In genomic region chr2:24026233-24026632, GRCh38 we compare ENCODE assay signal across 15 cellular contexts. TPM values are rescaled to one million over a fixed set of nuclear protein-coding genes. Genes with fewer than 3 reads are reported as not detected.
"Had no signal": no experiment of that assay in that cellular context is flagged by ENCODE, and none has a peak within 500 bp of the region (broad histone marks: within the 10 kb centered on the region; RNA-seq: fewer than 3 reads in every experiment).

No MANE protein-coding gene starts in this region.

- H3K9me3 ChIP-seq: adrenal gland, prostate gland, suprapubic skin had no signal

- ATAC-seq: esophagus mucosa; natural killer cell treated with Interleukin-12 subunit alpha and Interleukin-12 subunit beta and Interleukin-15 and Interleukin-18, amount 100 ng/mL, for 72 hours; sciatic nerve; stimulated activated naive CD8-positive, alpha-beta T cell treated with anti-CD3 and anti-CD28 coated beads, Interleukin-15, Interleukin-2, amounts not matched to agents 100 U/mL and 50 U/mL, for 24 hours had no signal

- H3K27me3 Mint-ChIP-seq: activated naive CD4-positive, alpha-beta T cell treated with anti-CD3 and anti-CD28 coated beads, Interleukin-2, amount 10 ng/mL, durations not matched to agents 7 days and 5 days; activated T-cell treated with anti-CD3 and anti-CD28 coated beads, Interleukin-2, amount 50 U/mL, for 24 hours; natural killer cell treated with Interleukin-12 subunit alpha and Interleukin-12 subunit beta and Interleukin-15 and Interleukin-18, amount 100 ng/mL, for 72 hours; type B pancreatic cell had no signal

- H3K4me1 Mint-ChIP-seq: activated naive CD4-positive, alpha-beta T cell treated with anti-CD3 and anti-CD28 coated beads, Interleukin-2, amount 10 ng/mL, durations not matched to agents 7 days and 5 days had no signal

- H3K4me3 ChIP-seq: adrenal gland, hepatocyte, prostate gland, suprapubic skin had no signal

- H3K4me1 ChIP-seq: adrenal gland, prostate gland, suprapubic skin had no signal

- H3K36me3 ChIP-seq: prostate gland had no signal

- H3K27me3 ChIP-seq: adrenal gland, hepatocyte, suprapubic skin had no signal

- H3K4me3 Mint-ChIP-seq: activated naive CD4-positive, alpha-beta T cell treated with anti-CD3 and anti-CD28 coated beads, Interleukin-2, amount 10 ng/mL, durations not matched to agents 7 days and 5 days; activated T-cell treated with anti-CD3 and anti-CD28 coated beads, Interleukin-2, amount 50 U/mL, for 24 hours; natural killer cell treated with Interleukin-12 subunit alpha and Interleukin-12 subunit beta and Interleukin-15 and Interleukin-18, amount 100 ng/mL, for 72 hours; type B pancreatic cell had no signal

- H3K27ac ChIP-seq: adrenal gland, hepatocyte, prostate gland, suprapubic skin had no signal

- DNase-seq: activated CD4-positive, CD25-positive, alpha-beta regulatory T cell treated with anti-CD3 and anti-CD28 coated beads, Interleukin-2, amount 50 U/mL, for 72 hours; activated naive CD4-positive, alpha-beta T cell treated with anti-CD3 and anti-CD28 coated beads, Interleukin-2, amount 10 ng/mL, durations not matched to agents 7 days and 5 days; activated T-cell treated with anti-CD3 and anti-CD28 coated beads, Interleukin-2, amount 50 U/mL, for 24 hours; stimulated activated naive CD8-positive, alpha-beta T cell treated with anti-CD3 and anti-CD28 coated beads, Interleukin-15, Interleukin-2, amounts not matched to agents 100 U/mL and 50 U/mL, for 24 hours; T-helper 9 cell had no signal

- H3K9me3 Mint-ChIP-seq: activated naive CD4-positive, alpha-beta T cell treated with anti-CD3 and anti-CD28 coated beads, Interleukin-2, amount 10 ng/mL, durations not matched to agents 7 days and 5 days; activated T-cell treated with anti-CD3 and anti-CD28 coated beads, Interleukin-2, amount 50 U/mL, for 24 hours; natural killer cell treated with Interleukin-12 subunit alpha and Interleukin-12 subunit beta and Interleukin-15 and Interleukin-18, amount 100 ng/mL, for 72 hours; type B pancreatic cell had no signal

- H3K27ac Mint-ChIP-seq: activated naive CD4-positive, alpha-beta T cell treated with anti-CD3 and anti-CD28 coated beads, Interleukin-2, amount 10 ng/mL, durations not matched to agents 7 days and 5 days; natural killer cell treated with Interleukin-12 subunit alpha and Interleukin-12 subunit beta and Interleukin-15 and Interleukin-18, amount 100 ng/mL, for 72 hours; type B pancreatic cell had no signal

RNA-seq across cellular contexts. Expression of gene MFSD2B, which starts 16.3 kb away (rescaled TPM):
- total RNA-seq: esophagus mucosa, hepatocyte, mesenteric fat pad, omental fat pad, prostate gland had no signal
